Comparison of ENCODE assay signal across 8 cellular contexts in genomic region chr5:164013077-164013670, GRCh38.
DNase-seq lines count a peak whose midpoint lies in the region; ATAC-seq and TF ChIP-seq lines count a peak whose summit lies in the region.

No MANE protein-coding gene starts in this region.

- no peak for ATAC-seq in heart left ventricle
- ATAC-seq in left ventricle myocardium superior = no peak
- ATAC-seq in GM21528 (IDR thresholded peaks at IDR 0.05; ENCODE audit: low FRiP score, unreplicated experiment) = peak; percentile 90
- peak; percentile 87 for ATAC-seq in left lung
- ATAC-seq in thoracic aorta (ENCODE audit: insufficient number of reproducible peaks, low FRiP score, low read depth) = no peak

- no peak overlapping the region for H3K27ac ChIP-seq in heart left ventricle
- no peak overlapping the region for H3K27ac ChIP-seq in OCI-LY1 (ENCODE audit: low read depth, low read length, poor library complexity, severe bottlenecking)
- no peak overlapping the region for H3K27ac ChIP-seq in left lung
- no peak overlapping the region for H3K27ac ChIP-seq in thoracic aorta

- H4K20me1 ChIP-seq in OCI-LY1 (ENCODE audit: insufficient read depth, low read length) = no peaks in the 10 kb centered on the region

- no peaks in the 10 kb centered on the region for H3K9me3 ChIP-seq in heart left ventricle
- no peaks in the 10 kb centered on the region for H3K9me3 ChIP-seq in OCI-LY1 (ENCODE audit: low read length)
- no peaks in the 10 kb centered on the region for H3K9me3 ChIP-seq in left lung
- H3K9me3 ChIP-seq in thoracic aorta = no peaks in the 10 kb centered on the region

- intact Hi-C loops in heart left ventricle (cut with DNase I) = loop anchor here (2.0 to 10.0 kb wide), 7 partner anchors 462 to 1202 kb away; no protein-coding TSS in a partner anchor
- intact Hi-C loops in left ventricle myocardium superior (cut with micrococcal nuclease) = no loop called here
- intact Hi-C loops in left lung (cut with DNase I) = loop anchor here in 1 of 2 donors (10.0 kb wide), 1 partner anchor 492 kb away; no protein-coding TSS in a partner anchor

- peak in 3 of 5 donors; percentile 18 to 29 (median 27) for DNase-seq in heart left ventricle
- no peak for DNase-seq in left ventricle myocardium superior
- DNase-seq in HS-27A (ENCODE audit: low read depth) = peak; percentile 49
- peak; percentile 88 to 91 for DNase-seq in cardiac fibroblast (ENCODE audit: low read depth in 2 of 2)
- DNase-seq in left lung = no peak
- DNase-seq in thoracic aorta (ENCODE audit: low spot score) = no peak

- H3K79me2 ChIP-seq in OCI-LY1 (ENCODE audit: insufficient read depth, low read length) = no peaks in the 10 kb centered on the region

- no peaks in the 10 kb centered on the region for H3F3A ChIP-seq in OCI-LY1 (ENCODE audit: insufficient read depth, low read length)

- no peak overlapping the region for H2AFZ ChIP-seq in OCI-LY1 (ENCODE audit: low read length)

- H3K27me3 ChIP-seq in heart left ventricle (peaks cover 0 to 2% (median 0%) of the 10 kb centered on the region in 9 donors), OCI-LY1 (ENCODE audit: insufficient read depth, low read length) (no peaks in the 10 kb centered on the region), left lung (no peaks in the 10 kb centered on the region), thoracic aorta (replicated peaks; ENCODE audit: insufficient read depth) (no peaks in the 10 kb centered on the region)

- H3K9me2 ChIP-seq in OCI-LY1 (ENCODE audit: low read depth, low read length) = no peaks in the 10 kb centered on the region

- no peak for TF ChIP-seq POLR2A in heart left ventricle (IDR thresholded peaks at IDR 0.05)

- H3K36me3 ChIP-seq in heart left ventricle (no peaks in the 10 kb centered on the region), OCI-LY1 (ENCODE audit: insufficient read depth, low read length) (no peaks in the 10 kb centered on the region), left lung (no peaks in the 10 kb centered on the region), thoracic aorta (no peaks in the 10 kb centered on the region)

- H3K4me2 ChIP-seq in OCI-LY1 (ENCODE audit: low read length) = no peak overlapping the region

- WGBS in heart left ventricle, 4 donors = 56 to 67% (median 60%) methylated on average over 6 of the region's 6 CpGs

- H3K4me1 ChIP-seq in heart left ventricle (no peaks in the 10 kb centered on the region), OCI-LY1 (ENCODE audit: insufficient read depth, low read length, severe bottlenecking) (no peaks in the 10 kb centered on the region), left lung (no peaks in the 10 kb centered on the region), thoracic aorta (ENCODE audit: control insufficient read depth in 1 of 2, low read depth in 2 of 2) (no peaks in the 10 kb centered on the region)

- H3K9ac ChIP-seq in OCI-LY1 (ENCODE audit: low read length) = no peak overlapping the region

- TF ChIP-seq CTCF in heart left ventricle (IDR thresholded peaks at IDR 0.05) = peak; percentile 47 to 72 (median 60)
- TF ChIP-seq CTCF in OCI-LY1 (IDR thresholded peaks at IDR 0.05; ENCODE audit: low read length) = peak; percentile 71
- peak; percentile 59 for TF ChIP-seq CTCF in cardiac fibroblast (IDR thresholded peaks at IDR 0.05; ENCODE audit: low read depth, low read length)
- peak; percentile 49 to 61 for TF ChIP-seq CTCF in left lung (IDR thresholded peaks at IDR 0.05)
- TF ChIP-seq CTCF in thoracic aorta (IDR thresholded peaks at IDR 0.05) = peak; percentile 39

- H3K4me3 ChIP-seq in heart left ventricle (no peak overlapping the region), OCI-LY1 (ENCODE audit: low read depth, low read length, poor library complexity, severe bottlenecking) (no peak overlapping the region), cardiac fibroblast (replicated peaks in 1 of 2; ENCODE audit: low read depth in 2 of 2, low read length in 2 of 2) (no peak overlapping the region), left lung (no peak overlapping the region), thoracic aorta (no peak overlapping the region)

Comparison
In these comparisons a context has a peak if more than half of its experiments do, and no peak if none do; other contexts are left out.
1. DNase-seq: peak in heart left ventricle (3 of 5), HS-27A (single experiment) and cardiac fibroblast (2 of 2); none in left ventricle myocardium superior (single experiment), left lung (0 of 2) and thoracic aorta (single experiment).
2. ATAC-seq: peak in GM21528 (single experiment) and left lung (single experiment); none in heart left ventricle (0 of 4), left ventricle myocardium superior (single experiment) and thoracic aorta (single experiment).
3. Peak in every context shown above with its lines, with median percentiles within 50 percentile points of each other: CTCF ChIP-seq.